ENCODE assay signal across 12 cellular contexts in genomic region chr17:1588781-1589585, GRCh38. TPM values are rescaled to one million over a fixed set of nuclear protein-coding genes. Genes with fewer than 3 reads are reported as not detected.
A peak's percentile ranks its signal among the peaks of the same experiment; 100 is the strongest.
DNase-seq lines count a peak whose midpoint lies in the region; ATAC-seq and TF ChIP-seq lines count a peak whose summit lies in the region.
"Had no signal": no experiment of that assay in that cellular context is flagged by ENCODE, and none has a peak within 500 bp of the region (broad histone marks: within the 10 kb centered on the region; RNA-seq: fewer than 3 reads in every experiment).

No MANE protein-coding gene starts in this region.

- no peaks in the 10 kb centered on the region for H3K79me2 ChIP-seq in PC-3 (ENCODE audit: low read length)

- POLR2A ChIA-PET in MCF 10A (lab: Yijun Ruan, JAX) (interaction anchor here (0.6 to 2.9 kb wide), 7 partner anchors 12 to 136 kb away, joined by 3 to 21 read pairs (median 5); partner anchors contain the start of genes PITPNA and WDR81), PC-3 (lab: Charles Lee; ENCODE audit: unreplicated experiment) (no interaction called here)
- POLR2A ChIA-PET in CD4-positive, alpha-beta memory T cell (lab: Charles Lee; ENCODE audit: partially characterized antibody), result no interaction called here

- CTCF ChIA-PET in MCF 10A (lab: Yijun Ruan, JAX), result interaction anchor here (0.6 to 1.5 kb wide), 4 partner anchors 9 to 35 kb away, joined by 3 to 6 read pairs (median 3); no protein-coding TSS in a partner anchor
- CTCF ChIA-PET in PC-3 (lab: Charles Lee), result no interaction called here
- CTCF ChIA-PET in CD4-positive, alpha-beta memory T cell (lab: Charles Lee; ENCODE audit: partially characterized antibody), result interaction anchor here (0.7 kb wide), 1 partner anchor 22 kb away, joined by 4 read pairs; no protein-coding TSS in a partner anchor

- TF ChIP-seq POLR2A in breast epithelium (IDR thresholded peaks at IDR 0.05), result no peak

- no peaks in the 10 kb centered on the region for H3K9me3 ChIP-seq in breast epithelium
- H3K9me3 ChIP-seq in tibial artery, result no peaks in the 10 kb centered on the region
- H3K9me3 ChIP-seq in PC-3 (ENCODE audit: low read length), result no peaks in the 10 kb centered on the region
- H3K9me3 ChIP-seq in CD4-positive, alpha-beta memory T cell (ENCODE audit: control insufficient read depth in 1 of 2, low read length in 2 of 2), result no peaks in the 10 kb centered on the region

- H3K36me3 ChIP-seq in breast epithelium (no peaks in the 10 kb centered on the region), tibial artery (peaks cover 0 to 45% (median 9%) of the 10 kb centered on the region in 3 donors), PC-3 (ENCODE audit: low read depth, low read length) (no peaks in the 10 kb centered on the region)
- no peaks in the 10 kb centered on the region for H3K36me3 ChIP-seq in CD4-positive, alpha-beta memory T cell (ENCODE audit: insufficient read depth, low read length)

- no peaks in the 10 kb centered on the region for H3K9me3 Mint-ChIP-seq in MCF 10A (ENCODE audit: unreplicated experiment)
- no peaks in the 10 kb centered on the region for H3K9me3 Mint-ChIP-seq in CD4-positive, alpha-beta memory T cell

- peaks cover 11% of the 10 kb centered on the region for H3K4me1 Mint-ChIP-seq in MCF 10A (ENCODE audit: insufficient read depth, unreplicated experiment)
- no peaks in the 10 kb centered on the region for H3K4me1 Mint-ChIP-seq in CD4-positive, alpha-beta memory T cell

- no peak overlapping the region for H3K4me3 Mint-ChIP-seq in MCF 10A (ENCODE audit: unreplicated experiment)
- no peak overlapping the region for H3K4me3 Mint-ChIP-seq in CD4-positive, alpha-beta memory T cell

- H3K27ac ChIP-seq in breast epithelium, result no peak overlapping the region
- peak overlapping the region; percentile 52 for H3K27ac ChIP-seq in layer of hippocampus (ENCODE audit: low read depth, low read length)
- H3K27ac ChIP-seq in tibial artery, result peak overlapping the region; percentile 78 to 80
- H3K27ac ChIP-seq in PC-3 (ENCODE audit: low read length), result no peak overlapping the region
- H3K27ac ChIP-seq in CD4-positive, alpha-beta memory T cell (ENCODE audit: low read depth, low read length), result no peak overlapping the region
- H3K27ac ChIP-seq: GM23248 had no signal

- H3K27me3 ChIP-seq in breast epithelium, result no peaks in the 10 kb centered on the region
- no peaks in the 10 kb centered on the region for H3K27me3 ChIP-seq in layer of hippocampus (ENCODE audit: control insufficient read depth, insufficient read depth, low read length)
- no peaks in the 10 kb centered on the region for H3K27me3 ChIP-seq in tibial artery
- H3K27me3 ChIP-seq in PC-3 (ENCODE audit: low read length), result no peaks in the 10 kb centered on the region
- H3K27me3 ChIP-seq in CD4-positive, alpha-beta memory T cell (ENCODE audit: insufficient read depth, low read length), result no peaks in the 10 kb centered on the region

- DNase-seq in MCF 10A (ENCODE audit: unreplicated experiment) (peak; percentile 46), breast epithelium (ENCODE audit: low spot score in 2 of 2) (no peak), astrocyte of the cerebellum (ENCODE audit: low read depth) (peak; percentile 31), tibial artery (no peak), PC-3 (no peak)
- DNase-seq in CD4-positive, alpha-beta memory T cell, result no peak
- DNase-seq: DMS153, NCI-H187, NCI-H774 had no signal

- peaks cover 4% of the 10 kb centered on the region; the same call in 1 of the 2 replicates for H4K20me1 ChIP-seq in PC-3 (ENCODE audit: low read length)

- H3K9me2 ChIP-seq in PC-3 (replicated peaks; ENCODE audit: low read length), result no peaks in the 10 kb centered on the region

- H3K4me1 ChIP-seq in breast epithelium, result no peaks in the 10 kb centered on the region
- peaks cover 0 to 27% (median 17%) of the 10 kb centered on the region in 4 donors for H3K4me1 ChIP-seq in tibial artery
- H3K4me1 ChIP-seq in PC-3 (ENCODE audit: insufficient read depth, low read length), result peaks cover 13% of the 10 kb centered on the region
- H3K4me1 ChIP-seq in CD4-positive, alpha-beta memory T cell (ENCODE audit: insufficient read depth, low read length), result no peaks in the 10 kb centered on the region

- no peaks in the 10 kb centered on the region for H3K36me3 Mint-ChIP-seq in MCF 10A (ENCODE audit: insufficient read depth, unreplicated experiment)
- no peaks in the 10 kb centered on the region for H3K36me3 Mint-ChIP-seq in CD4-positive, alpha-beta memory T cell

- no peak overlapping the region for H3K4me3 ChIP-seq in breast epithelium
- no peak overlapping the region for H3K4me3 ChIP-seq in astrocyte of the cerebellum (ENCODE audit: low read depth, low read length)
- H3K4me3 ChIP-seq in tibial artery, result no peak overlapping the region
- no peak overlapping the region for H3K4me3 ChIP-seq in PC-3 (ENCODE audit: low read length)
- H3K4me3 ChIP-seq in CD4-positive, alpha-beta memory T cell (ENCODE audit: low read length in 2 of 2), result no peak overlapping the region
- H3K4me3 ChIP-seq: GM23248 had no signal

- no peak overlapping the region for H3K9ac ChIP-seq in PC-3 (ENCODE audit: low read length)
- H3K9ac ChIP-seq: GM23248 had no signal

- H3F3A ChIP-seq in PC-3 (ENCODE audit: low read length, unreplicated experiment), result no peaks in the 10 kb centered on the region

- TF ChIP-seq CTCF in MCF 10A (IDR thresholded peaks at IDR 0.05; ENCODE audit: unreplicated experiment) (no peak), breast epithelium (IDR thresholded peaks at IDR 0.05) (no peak), astrocyte of the cerebellum (IDR thresholded peaks at IDR 0.05; ENCODE audit: low read depth, low read length, missing control alignments) (no peak), tibial artery (IDR thresholded peaks at IDR 0.05) (no peak), PC-3 (conservative IDR thresholded peaks at IDR 0.05; ENCODE audit: low read depth, low read length) (no peak)

- ATAC-seq in PC-3 (no peak), GM18519 (IDR thresholded peaks at IDR 0.05; ENCODE audit: low FRiP score, unreplicated experiment) (no peak)

- H3K4me2 ChIP-seq in PC-3 (ENCODE audit: low read length), result no peak overlapping the region

- BruUV-seq in MCF 10A (replicated peaks; lab: Mats Ljungman, UMichigan), result no TSS peak
- no TSS peak for BruUV-seq in PC-3 (replicated peaks; lab: Mats Ljungman, UMichigan)

- intact Hi-C loops in MCF 10A (cut with micrococcal nuclease), result no loop called here
- intact Hi-C loops in breast epithelium (cut with DNase I; ENCODE audit: low total_unique reads), result no loop called here
- intact Hi-C loops in tibial artery (cut with DNase I; ENCODE audit: low total_unique reads), result no loop called here
- intact Hi-C loops in PC-3 (cut with micrococcal nuclease), result no loop called here
- intact Hi-C loops in CD4-positive, alpha-beta memory T cell (cut with micrococcal nuclease), result no loop called here

- no peak overlapping the region for H2AFZ ChIP-seq in PC-3 (ENCODE audit: low read length)
- H2AFZ ChIP-seq: GM23248 had no signal

- H3K27ac Mint-ChIP-seq in MCF 10A (ENCODE audit: low read depth, unreplicated experiment), result no peak overlapping the region
- no peak overlapping the region for H3K27ac Mint-ChIP-seq in CD4-positive, alpha-beta memory T cell

- in situ Hi-C loops in astrocyte of the cerebellum (cut with HindIII; ENCODE audit: low sequenced_read_pairs), result no loop called here

- H3K27me3 Mint-ChIP-seq in MCF 10A (ENCODE audit: insufficient read depth, unreplicated experiment), result no peaks in the 10 kb centered on the region
- H3K27me3 Mint-ChIP-seq in CD4-positive, alpha-beta memory T cell, result no peaks in the 10 kb centered on the region

RNA-seq across cellular contexts. Expression of gene PITPNA, which starts 26.4 kb away (rescaled TPM):
- 79.6 and 99.8 TPM in 2 replicates for total RNA-seq in MCF 10A (2022)
- 10 to 100 TPM; 24.6 to 37.7 (median 28.8) TPM for total RNA-seq in breast epithelium
- 31.2 and 31.5 TPM in 2 replicates for total RNA-seq in PC-3 (2014; rRNA removed)
- total RNA-seq in CD4-positive, alpha-beta memory T cell, result 10 to 100 TPM; 40.8 to 44.2 TPM
- polyA plus RNA-seq in CD4-positive, alpha-beta memory T cell, result 10 to 100 TPM; 22.5 to 46.3 TPM

RNA-seq across cellular contexts. Expression of gene SLC43A2, which starts 39.7 kb away (rescaled TPM):
- 3.1 and 5.6 TPM in 2 replicates for total RNA-seq in MCF 10A (2022)
- 10 to 100 TPM; 13.8 to 18.9 (median 14.9) TPM for total RNA-seq in breast epithelium
- total RNA-seq in PC-3 (2014; rRNA removed), result 6.2 and 17.1 TPM in 2 replicates
- total RNA-seq in CD4-positive, alpha-beta memory T cell, result 1 to 10 TPM; 1.9 to 3.3 TPM
- under 1 TPM; 0.56 to 0.70 TPM for polyA plus RNA-seq in CD4-positive, alpha-beta memory T cell

RNA-seq across cellular contexts. Expression of gene SCARF1, which starts 56.5 kb away (rescaled TPM):
- 0.40 and 0.47 TPM in 2 replicates for total RNA-seq in MCF 10A (2022)
- 10 to 100 TPM in 1 of 3 donors, 1 to 10 TPM in 2; 4.2 to 11.5 (median 6.6) TPM for total RNA-seq in breast epithelium
- 0.73 and 0.81 TPM in 2 replicates for total RNA-seq in PC-3 (2014; rRNA removed)
- 1 to 10 TPM; 1.6 TPM for total RNA-seq in CD4-positive, alpha-beta memory T cell
- polyA plus RNA-seq in CD4-positive, alpha-beta memory T cell, result under 1 TPM in 1 of 2 donors, not detected in 1; 0.21 TPM
- total RNA-seq: GM23248 had no signal

Comparison
In these comparisons a context has a peak if more than half of its experiments do, and no peak if none do; other contexts are left out.
1. DNase-seq: peak in MCF 10A (single experiment) and astrocyte of the cerebellum (single experiment); none in breast epithelium (0 of 2), tibial artery (0 of 2), PC-3 (single experiment) and CD4-positive, alpha-beta memory T cell (0 of 5).
2. H3K27ac ChIP-seq: peak in layer of hippocampus (single experiment) and tibial artery (2 of 2); none in breast epithelium (0 of 2), PC-3 (single experiment) and CD4-positive, alpha-beta memory T cell (single experiment).